Comparison of ENCODE assay signal across 10 cellular contexts in the genomic region with DNA sequence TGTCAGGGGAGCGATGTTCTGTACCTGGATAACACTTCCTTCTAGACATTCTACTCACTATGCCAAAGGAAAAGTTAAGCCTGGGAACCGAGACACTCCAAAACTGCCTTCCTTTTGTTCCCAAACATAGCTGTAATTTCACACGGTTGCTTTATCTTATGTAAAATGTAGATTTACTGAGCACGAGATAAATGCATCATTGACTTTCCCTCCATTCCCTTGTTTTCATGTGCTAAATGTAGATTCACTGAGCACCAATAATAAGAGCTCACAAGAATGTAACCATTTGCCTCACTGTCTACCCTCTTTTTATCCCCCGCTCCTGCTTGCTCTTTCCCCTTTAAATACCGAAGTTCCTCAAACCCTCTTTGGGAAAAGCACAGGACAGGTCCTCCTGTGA. TPM values are rescaled to one million over a fixed set of nuclear protein-coding genes. Genes with fewer than 3 reads are reported as not detected.
"Had no signal": no experiment of that assay in that cellular context is flagged by ENCODE, and none has a peak within 500 bp of the region (broad histone marks: within the 10 kb centered on the region; RNA-seq: fewer than 3 reads in every experiment).

No MANE protein-coding gene starts in this region.

- DNase-seq: GM23248, H7, HFFc6, IMR-90, KBM-7 had no signal

- H3K27ac ChIP-seq: GM23248 had no signal

- H3K9me3 Mint-ChIP-seq: HFFc6 had no signal

- H2AFZ ChIP-seq: GM23248 had no signal

- H3K4me3 Mint-ChIP-seq: HFFc6 had no signal

- H3K27ac Mint-ChIP-seq: HFFc6 had no signal

- H3K4me3 ChIP-seq: GM23248, HAP-1 had no signal

- FAIRE-seq: HTR-8/SVneo had no signal

- ATAC-seq: HCT116 had no signal

- H3K9ac ChIP-seq: GM23248 had no signal

RNA-seq across cellular contexts. Expression of a gene that starts 10.7 kb away (rescaled TPM):
- total RNA-seq: GM23248, H4, H7, HFFc6, HT-29, IMR-90 had no signal
- polyA plus RNA-seq: GM23248, IMR-90 had no signal
